16 cellular contexts compared by ENCODE assay signal in genomic region chr5:71632168-71632567, GRCh38. TPM values are rescaled to one million over a fixed set of nuclear protein-coding genes. Genes with fewer than 3 reads are reported as not detected.
A peak's percentile ranks its signal among the peaks of the same experiment; 100 is the strongest.
DNase-seq lines count a peak whose midpoint lies in the region; ATAC-seq and TF ChIP-seq lines count a peak whose summit lies in the region.
"Had no signal": no experiment of that assay in that cellular context is flagged by ENCODE, and none has a peak within 500 bp of the region (broad histone marks: within the 10 kb centered on the region; RNA-seq: fewer than 3 reads in every experiment).

No MANE protein-coding gene starts in this region.

- peak overlapping the region; percentile 100 for H3K27ac ChIP-seq in C4-2B
- no peak overlapping the region for H3K27ac ChIP-seq in stomach

- H3K4me1 Mint-ChIP-seq in MCF 10A (ENCODE audit: insufficient read depth, unreplicated experiment) (no peaks in the 10 kb centered on the region), glutamatergic neuron (ENCODE audit: low read depth, unreplicated experiment) (no peaks in the 10 kb centered on the region)
- H3K4me1 Mint-ChIP-seq in activated T-helper 17 cell treated with anti-CD3 and anti-CD28 coated beads, Interleukin-2, amount 50 U/mL, for 72 hours, result no peaks in the 10 kb centered on the region

- in situ Hi-C loops in T47D (cut with HindIII; ENCODE audit: low pct_unique_long_range_greater_than_20kb, low sequenced_read_pairs), result no loop called here

- H3K36me3 Mint-ChIP-seq in MCF 10A (ENCODE audit: insufficient read depth, unreplicated experiment), result peaks cover 40% of the 10 kb centered on the region
- H3K36me3 Mint-ChIP-seq in activated T-helper 17 cell treated with anti-CD3 and anti-CD28 coated beads, Interleukin-2, amount 50 U/mL, for 72 hours (ENCODE audit: low read depth), result peaks cover 69% of the 10 kb centered on the region
- no peaks in the 10 kb centered on the region for H3K36me3 Mint-ChIP-seq in glutamatergic neuron (ENCODE audit: unreplicated experiment)

- H3K4me1 ChIP-seq in stomach, result peaks cover 0 to 9% (median 2%) of the 10 kb centered on the region in 4 donors

- no peak for TF ChIP-seq EP300 in stomach (IDR thresholded peaks at IDR 0.05)

- no peaks in the 10 kb centered on the region for H3K9me3 ChIP-seq in stomach

- H3K27ac Mint-ChIP-seq in MCF 10A (ENCODE audit: low read depth, unreplicated experiment) (no peak overlapping the region), glutamatergic neuron (ENCODE audit: unreplicated experiment) (no peak overlapping the region)
- peak overlapping the region; percentile 1 for H3K27ac Mint-ChIP-seq in activated T-helper 17 cell treated with anti-CD3 and anti-CD28 coated beads, Interleukin-2, amount 50 U/mL, for 72 hours
- H3K27ac Mint-ChIP-seq: B cell; CD8-positive, alpha-beta T cell had no signal

- H3K27me3 Mint-ChIP-seq in MCF 10A (ENCODE audit: insufficient read depth, unreplicated experiment) (no peaks in the 10 kb centered on the region), glutamatergic neuron (ENCODE audit: unreplicated experiment) (no peaks in the 10 kb centered on the region)
- H3K27me3 Mint-ChIP-seq in activated T-helper 17 cell treated with anti-CD3 and anti-CD28 coated beads, Interleukin-2, amount 50 U/mL, for 72 hours, result no peaks in the 10 kb centered on the region
- H3K27me3 Mint-ChIP-seq: B cell had no signal

- CTCF ChIA-PET in MCF 10A (lab: Yijun Ruan, JAX), result interaction anchor here (0.6 to 0.7 kb wide), 2 partner anchors 21 to 57 kb away, joined by 3 read pairs; no protein-coding TSS in a partner anchor

- no peaks in the 10 kb centered on the region for H3K9me3 Mint-ChIP-seq in MCF 10A (ENCODE audit: unreplicated experiment)
- H3K9me3 Mint-ChIP-seq in activated T-helper 17 cell treated with anti-CD3 and anti-CD28 coated beads, Interleukin-2, amount 50 U/mL, for 72 hours, result no peaks in the 10 kb centered on the region
- H3K9me3 Mint-ChIP-seq in glutamatergic neuron (ENCODE audit: unreplicated experiment), result no peaks in the 10 kb centered on the region
- H3K9me3 Mint-ChIP-seq: CD8-positive, alpha-beta T cell; H9 had no signal

- POLR2A ChIA-PET in MCF 10A (lab: Yijun Ruan, JAX), result no interaction called here

- no peaks in the 10 kb centered on the region for H3K27me3 ChIP-seq in stomach

- H3K4me3 ChIP-seq in stomach, result no peak overlapping the region

- intact Hi-C loops in MCF 10A (cut with micrococcal nuclease) (no loop called here), head of caudate nucleus (cut with DNase I) (no loop called here), stomach (cut with DNase I; ENCODE audit: low total_unique reads) (no loop called here)

- H3K36me3 ChIP-seq in stomach, result peaks cover 7 to 58% (median 56%) of the 10 kb centered on the region in 4 donors

- BruUV-seq in MCF 10A (replicated peaks; lab: Mats Ljungman, UMichigan), result no TSS peak

- no peak for ATAC-seq in activated T-helper 17 cell treated with anti-CD3 and anti-CD28 coated beads, Interleukin-2, amount 50 U/mL, for 72 hours (replicated peaks)
- ATAC-seq: CD8-positive, alpha-beta T cell had no signal

- 29 to 60% (median 50%) methylated on average over 3 of the region's 3 CpGs for WGBS in stomach, 5 donors

- DNase-seq in T47D (ENCODE audit: low read depth in 1 of 2, low spot score in 1 of 2) (peak; percentile 49 to 93), MCF 10A (ENCODE audit: unreplicated experiment) (no peak), HT-29 (ENCODE audit: low spot score) (peak; percentile 14), head of caudate nucleus (no peak), glutamatergic neuron (no peak), stomach (no peak)
- DNase-seq: C1 segment of cervical spinal cord; CD8-positive, alpha-beta T cell; COR-L47; DMS153; GF-D8; GOT3; H9 had no signal

- no peak for TF ChIP-seq CTCF in MCF 10A (IDR thresholded peaks at IDR 0.05; ENCODE audit: unreplicated experiment)
- TF ChIP-seq CTCF in C4-2B (conservative IDR thresholded peaks at IDR 0.05), result no peak
- TF ChIP-seq CTCF in glutamatergic neuron (IDR thresholded peaks at IDR 0.05; ENCODE audit: partially characterized antibody, unreplicated experiment), result no peak
- TF ChIP-seq CTCF in stomach (IDR thresholded peaks at IDR 0.05), result no peak

- no peak for TF ChIP-seq POLR2A in stomach (IDR thresholded peaks at IDR 0.05)

- H3K4me3 Mint-ChIP-seq in MCF 10A (ENCODE audit: unreplicated experiment), result no peak overlapping the region
- no peak overlapping the region for H3K4me3 Mint-ChIP-seq in activated T-helper 17 cell treated with anti-CD3 and anti-CD28 coated beads, Interleukin-2, amount 50 U/mL, for 72 hours
- no peak overlapping the region for H3K4me3 Mint-ChIP-seq in glutamatergic neuron (ENCODE audit: unreplicated experiment)
- H3K4me3 Mint-ChIP-seq: B cell; CD8-positive, alpha-beta T cell; H9 had no signal

RNA-seq across cellular contexts. Expression of gene MCCC2, which starts 45.0 kb away (rescaled TPM):
- total RNA-seq in MCF 10A (2022), result 33.8 and 51.1 TPM in 2 replicates
- total RNA-seq in HT-29 (2014; rRNA removed; shearing (Covaris generic)), result 55.8 and 56.1 TPM in 2 replicates
- 10 to 100 TPM; 41.0 to 72.5 TPM for total RNA-seq in activated T-helper 17 cell treated with anti-CD3 and anti-CD28 coated beads, Interleukin-2, amount 50 U/mL, for 72 hours
- total RNA-seq in glutamatergic neuron (ENCODE audit: unreplicated experiment), result 17.3 TPM
- total RNA-seq in stomach, result 10 to 100 TPM; 14.6 to 73.6 (median 48.7) TPM
- 10 to 100 TPM; 18.2 to 23.8 (median 21.7) TPM for polyA plus RNA-seq in stomach

Comparison
In these comparisons a context has a peak if more than half of its experiments do, and no peak if none do; other contexts are left out.
1. DNase-seq: peak in T47D (2 of 2) and HT-29 (single experiment); none in MCF 10A (single experiment), head of caudate nucleus (0 of 42), glutamatergic neuron (single experiment) and stomach (single experiment).